Comparison of ENCODE assay signal across 13 cellular contexts in genomic region chr10:34102237-34102673, GRCh38.
DNase-seq lines count a peak whose midpoint lies in the region; ATAC-seq and TF ChIP-seq lines count a peak whose summit lies in the region.
"Had no signal": no experiment of that assay in that cellular context is flagged by ENCODE, and none has a peak within 500 bp of the region (broad histone marks: within the 10 kb centered on the region; RNA-seq: fewer than 3 reads in every experiment).

No MANE protein-coding gene starts in this region.

- DNase-seq in Peyer's patch: peak in 1 of 3 donors; percentile 53
- peak; percentile 50 to 65 for DNase-seq in fibroblast of lung (ENCODE audit: low read depth in 2 of 2)
- DNase-seq in suprapubic skin (ENCODE audit: low spot score in 2 of 2): peak; percentile 81
- no peak for DNase-seq in T-helper 2 cell treated with Interferon-gamma antibody and Interleukin-4, amounts not matched to agents 5 μg/mL and 100 μg/mL, for 36 hours (ENCODE audit: low spot score)
- DNase-seq in NCI-H748 treated with DMSO at 0.1 percent for 48 hours (lab: John Stamatoyannopoulos, UW): no peak
- no peak for DNase-seq in T-helper 9 cell
- DNase-seq: DMS79, NCI-H226 had no signal

- TF ChIP-seq EP300 in suprapubic skin (IDR thresholded peaks at IDR 0.05): no peak

- H3K4me3 ChIP-seq in Peyer's patch (no peak overlapping the region), fibroblast of lung (replicated peaks in 1 of 4; ENCODE audit: control extremely low read depth in 1 of 4, insufficient read depth in 1 of 4, low read depth in 3 of 4, low read length in 4 of 4) (peak overlapping the region in 1 of 4 experiments; percentile 8), mesodermal cell (ENCODE audit: extremely low read depth, insufficient read depth, low read length, poor library complexity, severe bottlenecking) (no peak overlapping the region), suprapubic skin (no peak overlapping the region)
- H3K4me3 ChIP-seq: cardiac muscle cell, SK-N-MC had no signal

- H3K27me3 ChIP-seq in Peyer's patch (no peaks in the 10 kb centered on the region), fibroblast of lung (ENCODE audit: control insufficient read depth, insufficient read depth, low read length) (no peaks in the 10 kb centered on the region), suprapubic skin (no peaks in the 10 kb centered on the region)
- H3K27me3 ChIP-seq: cardiac muscle cell had no signal

- TF ChIP-seq CTCF in Peyer's patch (IDR thresholded peaks at IDR 0.05): no peak
- no peak for TF ChIP-seq CTCF in fibroblast of lung (conservative IDR thresholded peaks at IDR 0.05 in 1 of 2, IDR thresholded peaks at IDR 0.05 in 1 of 2; ENCODE audit: low read depth in 1 of 2, low read length in 2 of 2)
- no peak for TF ChIP-seq CTCF in suprapubic skin (IDR thresholded peaks at IDR 0.05)

- H3K9me3 Mint-ChIP-seq in T-helper 2 cell treated with Interferon-gamma antibody and Interleukin-4, amounts not matched to agents 5 μg/mL and 100 μg/mL, for 36 hours: no peaks in the 10 kb centered on the region

- no peaks in the 10 kb centered on the region for H3K27me3 Mint-ChIP-seq in T-helper 2 cell treated with Interferon-gamma antibody and Interleukin-4, amounts not matched to agents 5 μg/mL and 100 μg/mL, for 36 hours (ENCODE audit: low read depth)

- peaks cover 0 to 3% (median 0%) of the 10 kb centered on the region in 4 donors for H3K9me3 ChIP-seq in Peyer's patch
- no peaks in the 10 kb centered on the region for H3K9me3 ChIP-seq in fibroblast of lung (ENCODE audit: control insufficient read depth, insufficient read depth, low read depth, low read length)
- H3K9me3 ChIP-seq in mesodermal cell (ENCODE audit: control insufficient read depth, low read length): peaks cover 7% of the 10 kb centered on the region
- no peaks in the 10 kb centered on the region for H3K9me3 ChIP-seq in suprapubic skin

- H3K27ac Mint-ChIP-seq in T-helper 2 cell treated with Interferon-gamma antibody and Interleukin-4, amounts not matched to agents 5 μg/mL and 100 μg/mL, for 36 hours: no peak overlapping the region
- H3K27ac Mint-ChIP-seq: stimulated activated effector memory CD8-positive, alpha-beta T cell treated with anti-CD3 and anti-CD28 coated beads, Interleukin-12 subunit alpha, Interleukin-12 subunit beta, amount 100 ng/mL, for 72 hours had no signal

- no peak for TF ChIP-seq POLR2A in Peyer's patch (IDR thresholded peaks at IDR 0.05)
- TF ChIP-seq POLR2A in suprapubic skin (IDR thresholded peaks at IDR 0.05): no peak

- peak overlapping the region in 3 of 4 donors; percentile 11 to 65 (median 41) for H3K27ac ChIP-seq in Peyer's patch
- H3K27ac ChIP-seq in fibroblast of lung (ENCODE audit: insufficient read depth, low read length): peak overlapping the region; percentile 87
- peak overlapping the region; percentile 73 for H3K27ac ChIP-seq in mesodermal cell (ENCODE audit: low read depth, low read length, severe bottlenecking)
- H3K27ac ChIP-seq in suprapubic skin: peak overlapping the region; percentile 71
- H3K27ac ChIP-seq: cardiac muscle cell, SK-N-MC had no signal

- no peaks in the 10 kb centered on the region for H4K20me1 ChIP-seq in fibroblast of lung (ENCODE audit: control insufficient read depth, extremely low read depth, insufficient read depth, low read length)

- peak overlapping the region; percentile 71 for H3K4me2 ChIP-seq in fibroblast of lung (ENCODE audit: extremely low read depth, insufficient read depth, low read length)

- WGBS in mesodermal cell (ENCODE audit: insufficient coverage in 2 of 2), 2 experiments: 73 to 84% methylated on average over 14 to 15 of the region's 15 CpGs
- WGBS in suprapubic skin: 26% methylated on average over 11 of the region's 15 CpGs

- peak overlapping the region; percentile 1 for H3K9ac ChIP-seq in fibroblast of lung (ENCODE audit: insufficient read depth, low read length)

- H3K36me3 Mint-ChIP-seq in T-helper 2 cell treated with Interferon-gamma antibody and Interleukin-4, amounts not matched to agents 5 μg/mL and 100 μg/mL, for 36 hours (ENCODE audit: low read depth): no peaks in the 10 kb centered on the region
- H3K36me3 Mint-ChIP-seq: stimulated activated effector memory CD8-positive, alpha-beta T cell treated with anti-CD3 and anti-CD28 coated beads, Interleukin-12 subunit alpha, Interleukin-12 subunit beta, amount 100 ng/mL, for 72 hours had no signal

- no peak for ATAC-seq in GM19467 (IDR thresholded peaks at IDR 0.05; ENCODE audit: unreplicated experiment)
- ATAC-seq: stimulated activated effector memory CD8-positive, alpha-beta T cell treated with anti-CD3 and anti-CD28 coated beads, Interleukin-12 subunit alpha, Interleukin-12 subunit beta, amount 100 ng/mL, for 72 hours had no signal

- H3K4me1 ChIP-seq in Peyer's patch: no peaks in the 10 kb centered on the region
- H3K4me1 ChIP-seq in fibroblast of lung (ENCODE audit: control insufficient read depth, extremely low read depth, insufficient read depth, low read length): peaks cover 20% of the 10 kb centered on the region
- H3K4me1 ChIP-seq in mesodermal cell (ENCODE audit: control insufficient read depth, insufficient read depth, low read length, poor library complexity, severe bottlenecking): no peaks in the 10 kb centered on the region
- peaks cover 34% of the 10 kb centered on the region for H3K4me1 ChIP-seq in suprapubic skin

- no peak overlapping the region for H3K4me3 Mint-ChIP-seq in T-helper 2 cell treated with Interferon-gamma antibody and Interleukin-4, amounts not matched to agents 5 μg/mL and 100 μg/mL, for 36 hours
- H3K4me3 Mint-ChIP-seq: stimulated activated effector memory CD8-positive, alpha-beta T cell treated with anti-CD3 and anti-CD28 coated beads, Interleukin-12 subunit alpha, Interleukin-12 subunit beta, amount 100 ng/mL, for 72 hours had no signal

- H3K4me1 Mint-ChIP-seq in T-helper 2 cell treated with Interferon-gamma antibody and Interleukin-4, amounts not matched to agents 5 μg/mL and 100 μg/mL, for 36 hours (ENCODE audit: low read depth): no peaks in the 10 kb centered on the region
- H3K4me1 Mint-ChIP-seq: stimulated activated effector memory CD8-positive, alpha-beta T cell treated with anti-CD3 and anti-CD28 coated beads, Interleukin-12 subunit alpha, Interleukin-12 subunit beta, amount 100 ng/mL, for 72 hours had no signal

- H3K79me2 ChIP-seq in fibroblast of lung (ENCODE audit: control insufficient read depth, insufficient read depth, low read length): no peaks in the 10 kb centered on the region

- H2AFZ ChIP-seq in fibroblast of lung (ENCODE audit: low read length): peak overlapping the region; percentile 74

- no peaks in the 10 kb centered on the region for H3K36me3 ChIP-seq in Peyer's patch
- no peaks in the 10 kb centered on the region for H3K36me3 ChIP-seq in fibroblast of lung (ENCODE audit: control insufficient read depth, insufficient read depth, low read length)
- no peaks in the 10 kb centered on the region for H3K36me3 ChIP-seq in mesodermal cell (ENCODE audit: control insufficient read depth, insufficient read depth, low read length)
- no peaks in the 10 kb centered on the region for H3K36me3 ChIP-seq in suprapubic skin
- H3K36me3 ChIP-seq: cardiac muscle cell had no signal

Comparison
In these comparisons a context has a peak if more than half of its experiments do, and no peak if none do; other contexts are left out.
1. DNase-seq: peak in fibroblast of lung (2 of 2) and suprapubic skin (2 of 2); none in T-helper 2 cell treated with Interferon-gamma antibody and Interleukin-4, amounts not matched to agents 5 μg/mL and 100 μg/mL, for 36 hours (single experiment), NCI-H748 treated with DMSO at 0.1 percent for 48 hours (single experiment) and T-helper 9 cell (single experiment).
2. Peak in every context shown above with its lines, with median percentiles within 50 percentile points of each other: H3K27ac ChIP-seq.